16 cellular contexts compared by ENCODE assay signal in genomic region chr1:37143818-37144217, GRCh38.
DNase-seq lines count a peak whose midpoint lies in the region; ATAC-seq, FAIRE-seq and TF ChIP-seq lines count a peak whose summit lies in the region.
"Had no signal": no experiment of that assay in that cellular context is flagged by ENCODE, and none has a peak within 500 bp of the region (broad histone marks: within the 10 kb centered on the region; RNA-seq: fewer than 3 reads in every experiment).

No MANE protein-coding gene starts in this region.

- no peaks in the 10 kb centered on the region for H3K79me2 ChIP-seq in Karpas-422 (ENCODE audit: low read length)

- DNase-seq in A549 (ENCODE audit: low read depth in 1 of 2, low spot score in 1 of 2) (no peak), Karpas-422 (peak; percentile 52), ecto neural progenitor cell (ENCODE audit: low spot score) (peak; percentile 44), left kidney (ENCODE audit: low read depth, low spot score) (peak; percentile 54), GM12892 (ENCODE audit: insufficient read length) (no peak), T-helper 17 cell (no peak), posterior cingulate gyrus (no peak)
- DNase-seq: GDM1, H9, NCI-H1417 treated with DMSO at 0.1 percent for 48 hours, NCI-H1930, NCI-H446 had no signal

- H3K4me2 ChIP-seq in A549 = no peak overlapping the region
- H3K4me2 ChIP-seq in Karpas-422 (ENCODE audit: low read depth, low read length, poor library complexity, severe bottlenecking) = no peak overlapping the region
- H3K4me2 ChIP-seq: BLaER1 treated with 17β-estradiol and CSF1 and Interleukin-3, amounts not matched to agents 10 nM and 100 nM had no signal

- no peak overlapping the region for H3K4me3 ChIP-seq in A549
- H3K4me3 ChIP-seq in Karpas-422 (ENCODE audit: low read length) = no peak overlapping the region
- H3K4me3 ChIP-seq: BLaER1 treated with 17β-estradiol and CSF1 and Interleukin-3, amounts not matched to agents 10 nM and 100 nM had no signal

- no peak for TF ChIP-seq RAD21 in A549 (conservative IDR thresholded peaks at IDR 0.05 in 1 of 2, IDR thresholded peaks at IDR 0.05 in 1 of 2)

- H3K36me3 ChIP-seq in Karpas-422 (ENCODE audit: insufficient read depth, low read length) = no peaks in the 10 kb centered on the region
- H3K36me3 ChIP-seq: BLaER1 treated with 17β-estradiol and CSF1 and Interleukin-3, amounts not matched to agents 10 nM and 100 nM had no signal

- no peak overlapping the region for H3K9ac ChIP-seq in Karpas-422 (ENCODE audit: low read length)
- H3K9ac ChIP-seq: BLaER1 treated with 17β-estradiol and CSF1 and Interleukin-3, amounts not matched to agents 10 nM and 100 nM had no signal

- CTCF ChIA-PET in A549 (lab: Yijun Ruan, JAX) = no interaction called here

- H3K4me1 Mint-ChIP-seq in T-helper 17 cell = no peaks in the 10 kb centered on the region
- H3K4me1 Mint-ChIP-seq: H9 had no signal

- no peak for TF ChIP-seq EP300 in A549 (IDR thresholded peaks at IDR 0.05)

- no peaks in the 10 kb centered on the region for H3K36me3 Mint-ChIP-seq in T-helper 17 cell (ENCODE audit: low read depth)

- H3K27me3 Mint-ChIP-seq in T-helper 17 cell = peaks cover 26% of the 10 kb centered on the region

- no peaks in the 10 kb centered on the region for H3K9me2 ChIP-seq in Karpas-422 (replicated peaks; ENCODE audit: insufficient read depth, low read length)

- no peaks in the 10 kb centered on the region for H3K27me3 ChIP-seq in Karpas-422 (ENCODE audit: low read length)
- H3K27me3 ChIP-seq: BLaER1 treated with 17β-estradiol and CSF1 and Interleukin-3, amounts not matched to agents 10 nM and 100 nM had no signal

- H3K27ac ChIP-seq in A549 = no peak overlapping the region
- no peak overlapping the region for H3K27ac ChIP-seq in Karpas-422 (ENCODE audit: low read length)
- H3K27ac ChIP-seq: BLaER1 treated with 17β-estradiol and CSF1 and Interleukin-3, amounts not matched to agents 10 nM and 100 nM; RWPE1 had no signal

- H3K9me3 ChIP-seq in A549 (no peaks in the 10 kb centered on the region), Karpas-422 (ENCODE audit: low read length) (no peaks in the 10 kb centered on the region), T-helper 17 cell (ENCODE audit: control insufficient read depth, low read length, poor library complexity, severe bottlenecking) (no peaks in the 10 kb centered on the region)
- H3K9me3 ChIP-seq: BLaER1 treated with 17β-estradiol and CSF1 and Interleukin-3, amounts not matched to agents 10 nM and 100 nM had no signal

- under 1% methylated on average over 5 of the region's 5 CpGs for WGBS in A549 (ENCODE audit: missing lambda C conversion rate)

- no peak overlapping the region for H3K4me3 Mint-ChIP-seq in T-helper 17 cell
- H3K4me3 Mint-ChIP-seq: H9 had no signal

- no peak for TF ChIP-seq CTCF in A549 (IDR thresholded peaks at IDR 0.05)

- H3K4me1 ChIP-seq in A549 (no peaks in the 10 kb centered on the region), Karpas-422 (ENCODE audit: low read length) (peaks cover 4% of the 10 kb centered on the region)

- H4K20me1 ChIP-seq in Karpas-422 (ENCODE audit: insufficient read depth, low read depth, low read length) = no peaks in the 10 kb centered on the region
- H4K20me1 ChIP-seq: BLaER1 treated with 17β-estradiol and CSF1 and Interleukin-3, amounts not matched to agents 10 nM and 100 nM had no signal

- POLR2A ChIA-PET in A549 (lab: Yijun Ruan, JAX) = no interaction called here

- intact Hi-C loops in posterior cingulate gyrus (cut with DNase I) = no loop called here

- FAIRE-seq in A549 (lab: Jason Lieb, UNC) = no peak
- FAIRE-seq in GM12892 (lab: Jason Lieb, UNC) = no peak
- FAIRE-seq: HTR-8/SVneo had no signal

- TF ChIP-seq POLR2A in A549 (IDR thresholded peaks at IDR 0.05; ENCODE audit: low read length) (no peak), GM12892 (IDR thresholded peaks at IDR 0.05; ENCODE audit: low read depth, low read length) (no peak)

- ATAC-seq in A549 (no peak), GM18517 (IDR thresholded peaks at IDR 0.05; ENCODE audit: unreplicated experiment) (no peak), T-helper 17 cell (no peak)

- no peak overlapping the region for H2AFZ ChIP-seq in Karpas-422 (ENCODE audit: low read length)

- H3K27ac Mint-ChIP-seq in T-helper 17 cell = no peak overlapping the region
- H3K27ac Mint-ChIP-seq: H9 had no signal

TF ChIP-seq in A549, 52 proteins besides CTCF, POLR2A, EP300 and RAD21:
- TF ChIP-seq REST (IDR thresholded peaks at IDR 0.05) = peak; percentile 66
- no peak for TF ChIP-seq FOSB (CRISPR knock-in tag; IDR thresholded peaks at IDR 0.05)

Comparison
In these comparisons a context has a peak if more than half of its experiments do, and no peak if none do; other contexts are left out.
1. DNase-seq: peak in Karpas-422 (single experiment), ecto neural progenitor cell (single experiment) and left kidney (single experiment); none in A549 (0 of 2), GM12892 (single experiment), T-helper 17 cell (0 of 3) and posterior cingulate gyrus (0 of 10).